In the genomic region with DNA sequence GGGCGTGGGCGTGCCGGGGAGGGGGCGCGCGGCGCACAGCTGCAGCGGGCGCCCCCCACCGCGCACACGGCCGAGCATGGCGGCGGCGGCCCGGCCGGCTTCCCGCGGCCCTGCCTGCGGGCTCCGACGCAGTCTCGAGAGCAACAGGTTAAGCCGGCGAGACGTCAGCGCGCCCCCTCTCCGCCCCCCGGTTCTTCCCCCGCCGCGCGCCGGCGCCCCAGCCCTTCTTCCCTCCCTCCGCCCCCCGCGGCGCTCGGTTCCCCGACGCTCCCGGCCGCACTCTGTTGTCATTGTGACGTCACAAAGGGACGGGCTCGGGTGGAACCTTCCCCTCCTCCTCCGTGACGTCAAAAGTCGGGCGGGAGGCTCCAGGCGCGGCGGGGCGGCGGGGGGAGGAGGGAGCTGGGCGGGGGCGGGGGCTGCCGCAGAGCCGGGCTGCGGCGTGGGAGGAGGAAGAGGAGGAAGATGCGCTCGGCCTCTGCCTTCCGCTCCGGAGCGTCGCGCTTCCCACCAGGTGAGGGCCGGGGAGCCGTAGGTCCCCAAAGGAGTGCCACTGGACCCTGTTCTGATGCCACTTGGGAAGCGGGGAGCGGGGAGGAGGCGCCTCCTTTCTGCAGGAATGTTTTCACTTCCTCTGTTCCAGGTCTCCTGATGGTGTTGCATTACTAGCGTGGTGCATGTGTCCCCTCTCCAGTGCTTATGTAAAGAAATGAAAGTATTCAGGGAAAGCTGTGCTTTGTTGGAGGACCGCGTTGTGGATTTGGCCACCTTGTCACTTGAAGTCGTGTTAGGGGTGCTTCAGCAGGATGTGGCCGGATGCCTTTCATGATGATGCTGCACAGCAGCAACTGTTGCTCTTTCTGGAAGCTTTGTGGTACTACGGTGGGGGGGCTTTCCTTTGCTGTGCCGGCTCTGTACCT, we compare ENCODE assay signal across 8 cellular contexts. TPM values are rescaled to one million over a fixed set of nuclear protein-coding genes. Genes with fewer than 3 reads are reported as not detected.
DNase-seq lines count a peak whose midpoint lies in the region; ATAC-seq and TF ChIP-seq lines count a peak whose summit lies in the region.

No MANE protein-coding gene starts in this region.

- TF ChIP-seq CTCF in AG09309 (IDR thresholded peaks at IDR 0.05; ENCODE audit: control insufficient read depth, insufficient read depth, low read depth, low read length, missing control alignments) (peak; percentile 32), right lobe of liver (IDR thresholded peaks at IDR 0.05) (peak in 1 of 4 donors; percentile 12)

- no peaks in the 10 kb centered on the region for H3K36me3 ChIP-seq in right lobe of liver

- H3K27ac ChIP-seq in right lobe of liver: peak overlapping the region; percentile 80 to 91 (median 90)

- ATAC-seq in HG03521 (IDR thresholded peaks at IDR 0.05; ENCODE audit: unreplicated experiment) (peak; percentile 37), right lobe of liver (peak; percentile 50 to 64 (median 54))

- H3K4me1 ChIP-seq in right lobe of liver: peaks cover 0 to 8% (median 0%) of the 10 kb centered on the region in 4 donors

- WGBS in right lobe of liver (ENCODE audit: insufficient coverage, low coverage, low lambda C conversion rate, missing lambda C conversion rate): 0% methylated on average over 10 of the region's 83 CpGs

- intact Hi-C loops in right lobe of liver (cut with DNase I): no loop called here

- H3K27me3 ChIP-seq in right lobe of liver: no peaks in the 10 kb centered on the region

- H3K4me3 ChIP-seq in AG09309 (ENCODE audit: control insufficient read depth, low read depth, low read length) (peak overlapping the region; percentile 68), right lobe of liver (peak overlapping the region; percentile 79 to 84 (median 81))

- no peak for TF ChIP-seq POLR2A in right lobe of liver (IDR thresholded peaks at IDR 0.05)

- DNase-seq in AG09309 (ENCODE audit: low read depth) (no peak), GM19240 (ENCODE audit: insufficient read length, low spot score) (peak; percentile 76), NCI-H774 (lab: John Stamatoyannopoulos, UW) (peak; percentile 94), dermis blood vessel endothelial cell (peak; percentile 97), right lobe of liver (peak; percentile 96 to 98 (median 97))
- peak; percentile 92 to 95 for DNase-seq in activated CD4-positive, alpha-beta T cell treated with anti-CD3 and anti-CD28 coated beads, Interleukin-2, amount 50 U/mL, for 48 hours
- peak; percentile 88 to 89 for DNase-seq in stimulated activated CD4-positive, alpha-beta T cell treated with anti-CD3 and anti-CD28 coated beads, Interleukin-2, amount 100 ng/mL, for 48 hours

- no peaks in the 10 kb centered on the region for H3K9me3 ChIP-seq in right lobe of liver

RNA-seq across cellular contexts. Expression of a gene that starts 2.8 kb away (rescaled TPM):
- total RNA-seq in dermis blood vessel endothelial cell: 15.3 and 17.6 TPM in 2 replicates
- 1 to 10 TPM; 2.5 to 3.9 (median 3.0) TPM for total RNA-seq in right lobe of liver
